In genomic region chr19:19610376-19611240, GRCh38 we compare ENCODE assay signal across 24 cellular contexts. TPM values are rescaled to one million over a fixed set of nuclear protein-coding genes. Genes with fewer than 3 reads are reported as not detected.
"Had no signal": no experiment of that assay in that cellular context is flagged by ENCODE, and none has a peak within 500 bp of the region (broad histone marks: within the 10 kb centered on the region; RNA-seq: fewer than 3 reads in every experiment).

No MANE protein-coding gene starts in this region.

- H3K4me3 ChIP-seq: coronary artery, hepatocyte, mucosa of descending colon, prostate gland, skin epidermis had no signal

- H3K36me3 ChIP-seq: prostate gland had no signal

- H3K36me3 Mint-ChIP-seq: natural killer cell had no signal

- H3K9me3 ChIP-seq: mucosa of descending colon, prostate gland had no signal

- H3K27me3 ChIP-seq: foreskin keratinocyte, hepatocyte had no signal

- DNase-seq: caudate nucleus; effector CD4-positive, alpha-beta T cell; endodermal cell; erythroblast; head of caudate nucleus; kidney glomerular epithelial cell; mesendoderm; mucosa of descending colon; natural killer cell; occipital lobe; retina; stimulated activated CD4-positive, alpha-beta T cell treated with anti-CD3 and anti-CD28 coated beads, Interleukin-2, amount 100 ng/mL, for 24 hours; stimulated activated CD4-positive, alpha-beta T cell treated with anti-CD3 and anti-CD28 coated beads, Interleukin-4, amount 100 ng/mL, for 4 hours; stimulated activated naive B cell treated with anti-CD40 and anti-IgM and Interleukin-4, amounts not matched to agents 10 μg/mL and 1 μg/mL and 100 μg/mL, for 72 hours had no signal

- H3K27ac Mint-ChIP-seq: endodermal cell; natural killer cell; stimulated activated naive B cell treated with anti-CD40 and anti-IgM and Interleukin-4, amounts not matched to agents 10 μg/mL and 1 μg/mL and 100 μg/mL, for 72 hours had no signal

- H3K9me3 Mint-ChIP-seq: endodermal cell; natural killer cell; stimulated activated naive B cell treated with anti-CD40 and anti-IgM and Interleukin-4, amounts not matched to agents 10 μg/mL and 1 μg/mL and 100 μg/mL, for 72 hours had no signal

- H3K4me1 ChIP-seq: parathyroid adenoma, prostate gland had no signal

- H3K27me3 Mint-ChIP-seq: stimulated activated naive B cell treated with anti-CD40 and anti-IgM and Interleukin-4, amounts not matched to agents 10 μg/mL and 1 μg/mL and 100 μg/mL, for 72 hours had no signal

- H3K4me3 Mint-ChIP-seq: endodermal cell; natural killer cell; stimulated activated naive B cell treated with anti-CD40 and anti-IgM and Interleukin-4, amounts not matched to agents 10 μg/mL and 1 μg/mL and 100 μg/mL, for 72 hours had no signal

- H3K27ac ChIP-seq: coronary artery, foreskin keratinocyte, hepatocyte, parathyroid adenoma, prostate gland, skin epidermis had no signal

- ATAC-seq: foreskin keratinocyte; mucosa of descending colon; natural killer cell; sciatic nerve; stimulated activated naive B cell treated with anti-CD40 and anti-IgM and Interleukin-4, amounts not matched to agents 10 μg/mL and 1 μg/mL and 100 μg/mL, for 72 hours had no signal

RNA-seq across cellular contexts. Expression of gene PBX4, which starts 7.9 kb away (rescaled TPM):
- total RNA-seq: dermis microvascular lymphatic vessel endothelial cell, endothelial cell of umbilical vein, lung microvascular endothelial cell had no signal
- polyA plus RNA-seq: endothelial cell of umbilical vein had no signal
